In the genomic region with DNA sequence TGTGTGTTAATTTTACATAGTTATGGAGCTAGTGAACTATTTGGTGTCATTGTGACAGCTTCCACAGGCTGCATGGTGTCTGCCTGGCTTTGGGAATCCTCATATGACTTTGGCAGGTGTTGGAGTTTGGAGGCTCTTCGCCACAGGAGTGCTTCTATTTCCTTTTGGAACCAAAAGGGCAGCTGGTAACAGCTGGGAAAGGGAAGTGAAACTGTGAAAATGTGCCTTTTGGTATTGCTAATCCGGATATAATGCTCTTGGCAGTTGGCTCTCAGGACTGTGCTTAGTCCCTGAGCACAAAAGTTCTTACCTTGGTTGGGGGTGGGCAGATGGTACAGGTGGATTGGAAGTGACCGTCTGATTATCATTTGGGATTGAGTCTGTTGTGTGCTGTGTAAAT, we compare ENCODE assay signal across 12 cellular contexts. TPM values are rescaled to one million over a fixed set of nuclear protein-coding genes. Genes with fewer than 3 reads are reported as not detected.
DNase-seq lines count a peak whose midpoint lies in the region; ATAC-seq and TF ChIP-seq lines count a peak whose summit lies in the region.
"Had no signal": no experiment of that assay in that cellular context is flagged by ENCODE, and none has a peak within 500 bp of the region (broad histone marks: within the 10 kb centered on the region; RNA-seq: fewer than 3 reads in every experiment).

No MANE protein-coding gene starts in this region.

- H3K9me3 ChIP-seq in upper lobe of left lung = no peaks in the 10 kb centered on the region
- H3K9me3 ChIP-seq: psoas muscle had no signal

- ATAC-seq in GM18868 (IDR thresholded peaks at IDR 0.05; ENCODE audit: unreplicated experiment) (peak; percentile 52), HG02678 (IDR thresholded peaks at IDR 0.05; ENCODE audit: unreplicated experiment) (peak; percentile 71), memory B cell (ENCODE audit: low read depth) (peak; percentile 71), upper lobe of left lung (ENCODE audit: low FRiP score in 2 of 2) (no peak)
- ATAC-seq: activated CD4-positive, CD25-positive, alpha-beta regulatory T cell treated with anti-CD3 and anti-CD28 coated beads, Interleukin-2, amount 50 U/mL, for 24 hours; psoas muscle had no signal

- WGBS in upper lobe of left lung, 2 donors = 60 to 67% methylated on average over 3 of the region's 3 CpGs

- peak overlapping the region; percentile 79 for H3K27ac Mint-ChIP-seq in memory B cell

- no peaks in the 10 kb centered on the region for H3K27me3 ChIP-seq in upper lobe of left lung

- no peaks in the 10 kb centered on the region for H3K9me3 Mint-ChIP-seq in memory B cell

- no peak for TF ChIP-seq CTCF in upper lobe of left lung (IDR thresholded peaks at IDR 0.05)

- peak; percentile 87 for DNase-seq in MV-4-11 (lab: John Stamatoyannopoulos, UW)
- no peak for DNase-seq in memory B cell (ENCODE audit: low spot score in 2 of 2)
- DNase-seq in upper lobe of left lung = no peak
- DNase-seq in dermis blood vessel endothelial cell = no peak
- no peak for DNase-seq in occipital lobe (lab: John Stamatoyannopoulos, UW)
- DNase-seq in NCI-H1092 treated with DMSO at 0.1 percent for 48 hours (lab: John Stamatoyannopoulos, UW) = no peak
- DNase-seq: GF-D8, NCI-H2227 treated with DMSO at 0.1 percent for 48 hours, psoas muscle had no signal

- no peak for TF ChIP-seq POLR2A in upper lobe of left lung (IDR thresholded peaks at IDR 0.05)

- TF ChIP-seq EP300 in upper lobe of left lung (IDR thresholded peaks at IDR 0.05) = no peak

- H3K36me3 ChIP-seq in upper lobe of left lung = peaks cover 0 to 38% (median 12%) of the 10 kb centered on the region in 4 donors

- peaks cover 18% of the 10 kb centered on the region for H3K4me1 Mint-ChIP-seq in memory B cell

- peaks cover 0 to 4% (median 0%) of the 10 kb centered on the region in 4 donors for H3K4me1 ChIP-seq in upper lobe of left lung
- H3K4me1 ChIP-seq: psoas muscle had no signal

- no peak overlapping the region for H3K4me3 ChIP-seq in upper lobe of left lung
- H3K4me3 ChIP-seq: psoas muscle had no signal

- no peak overlapping the region for H3K27ac ChIP-seq in upper lobe of left lung
- H3K27ac ChIP-seq: psoas muscle had no signal

- peaks cover 8% of the 10 kb centered on the region for H3K36me3 Mint-ChIP-seq in memory B cell

- peak overlapping the region; percentile 21 for H3K4me3 Mint-ChIP-seq in memory B cell

- H3K27me3 Mint-ChIP-seq in memory B cell = no peaks in the 10 kb centered on the region

RNA-seq across cellular contexts. Expression of a gene that starts 18.1 kb away (rescaled TPM):
- total RNA-seq in upper lobe of left lung = 10 to 100 TPM; 19.2 to 98.5 (median 37.0) TPM
- total RNA-seq in dermis blood vessel endothelial cell = 9.4 and 10.2 TPM in 2 replicates
- 20.7 TPM for total RNA-seq in occipital lobe

RNA-seq across cellular contexts. Expression of a gene that starts 18.2 kb away (rescaled TPM):
- total RNA-seq in upper lobe of left lung = 10 to 100 TPM in 4 of 6 donors, 1 to 10 TPM in 2; 6.3 to 18.0 (median 12.7) TPM
- total RNA-seq in dermis blood vessel endothelial cell = 11.9 and 17.9 TPM in 2 replicates
- 76.7 TPM for total RNA-seq in occipital lobe

Comparison
In these comparisons a context has a peak if more than half of its experiments do, and no peak if none do; other contexts are left out.
1. ATAC-seq: peak in GM18868 (single experiment), HG02678 (single experiment) and memory B cell (single experiment); none in upper lobe of left lung (0 of 2).